ENCODE assay signal across 35 cellular contexts in the genomic region with DNA sequence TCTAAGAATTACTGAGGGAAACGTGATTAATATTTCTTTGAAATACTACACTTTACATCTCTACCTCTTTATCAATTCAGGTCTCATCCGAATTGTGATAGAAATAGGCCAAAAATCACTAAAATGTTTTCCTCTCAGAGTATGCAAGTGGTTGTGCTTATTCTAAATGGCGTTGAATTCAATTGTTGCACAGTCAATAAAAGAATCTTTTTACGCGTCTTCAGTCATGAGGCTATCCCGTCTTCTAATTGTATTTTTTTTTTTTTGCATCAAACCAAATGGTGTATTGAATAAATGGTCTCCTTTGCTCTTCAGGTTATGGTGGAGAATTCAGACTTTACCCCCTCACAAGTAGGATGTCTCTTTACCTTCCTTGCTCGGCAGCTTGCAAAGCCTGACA.
"Had no signal": no experiment of that assay in that cellular context is flagged by ENCODE, and none has a peak within 500 bp of the region (broad histone marks: within the 10 kb centered on the region; RNA-seq: fewer than 3 reads in every experiment).

No MANE protein-coding gene starts in this region.

- H3K9ac ChIP-seq: KMS-11 had no signal

- H3K27me3 ChIP-seq: MG63 had no signal

- H3K4me3 ChIP-seq: MG63 had no signal

- H3K27ac ChIP-seq: KMS-11 had no signal

- DNase-seq: Karpas-422, Kasumi-1, KG1, MG63, MM.1S, MV-4-11, NCI-H1048, NCI-H1092, NCI-H1092 treated with DMSO at 0.1 percent for 48 hours, NCI-H1105, NCI-H1105 treated with DMSO at 0.1 percent for 48 hours, NCI-H1417, NCI-H1417 treated with DMSO at 0.1 percent for 48 hours, NCI-H1436, NCI-H1436 treated with DMSO at 0.1 percent for 48 hours, NCI-H146, NCI-H1694, NCI-H1694 treated with DMSO at 0.1 percent for 48 hours, NCI-H187, NCI-H187 treated with DMSO at 0.1 percent for 48 hours, NCI-H1930, NCI-H2029, NCI-H2029 treated with DMSO at 0.1 percent for 48 hours, NCI-H2081, NCI-H2081 treated with DMSO at 0.1 percent for 48 hours, NCI-H2107, NCI-H2171, NCI-H2171 treated with DMSO at 0.1 percent for 48 hours, NCI-H2227 treated with DMSO at 0.1 percent for 48 hours, NCI-H226, NCI-H446, NCI-H446 treated with DMSO at 0.1 percent for 48 hours, NCI-H510A, NCI-H510A treated with DMSO at 0.1 percent for 48 hours had no signal

- H3K9me3 ChIP-seq: MG63 had no signal

- H3K4me2 ChIP-seq: KMS-11 had no signal
